In the genomic region with DNA sequence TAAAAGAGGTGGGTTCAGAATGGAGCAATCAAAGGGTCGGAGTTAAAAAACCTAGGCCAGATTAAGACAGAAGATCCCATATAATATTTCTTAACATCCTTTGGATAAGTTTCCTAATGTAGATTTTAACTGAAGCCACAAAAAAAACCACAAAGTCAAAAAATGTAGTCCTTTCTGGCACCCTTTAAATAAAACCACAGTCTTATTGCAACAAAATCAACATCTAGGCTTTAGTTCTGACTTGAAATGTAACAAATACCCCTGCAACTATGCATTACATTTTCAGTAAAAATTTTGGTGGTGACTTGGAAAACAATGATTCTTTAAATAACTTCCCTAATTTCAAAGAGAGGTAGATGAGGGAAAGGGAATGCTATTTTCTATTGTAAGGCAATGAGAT, we compare ENCODE assay signal across 15 cellular contexts.
"Had no signal": no experiment of that assay in that cellular context is flagged by ENCODE, and none has a peak within 500 bp of the region (broad histone marks: within the 10 kb centered on the region; RNA-seq: fewer than 3 reads in every experiment).

No MANE protein-coding gene starts in this region.

- DNase-seq: activated CD4-positive, alpha-beta T cell treated with anti-CD3 and anti-CD28 coated beads for 4 hours; activated CD8-positive, alpha-beta memory T cell treated with anti-CD3 and anti-CD28 coated beads, Interleukin-2, amount 50 U/mL, for 48 hours; activated CD8-positive, alpha-beta T cell treated with anti-CD3 and anti-CD28 coated beads, Interleukin-2, amount 10 ng/mL, durations not matched to agents 7 days and 5 days; activated naive CD4-positive, alpha-beta T cell; effector memory CD8-positive, alpha-beta T cell; hypothalamus; ovary; stimulated activated CD4-positive, alpha-beta T cell treated with anti-CD3 and anti-CD28 coated beads, Interleukin-4, amount 100 ng/mL, for 4 hours had no signal

- H3K27me3 ChIP-seq: ovary, stomach had no signal

- FAIRE-seq: urothelium cell line had no signal

- H3K4me3 Mint-ChIP-seq: activated CD8-positive, alpha-beta T cell treated with anti-CD3 and anti-CD28 coated beads, Interleukin-2, amount 10 ng/mL, durations not matched to agents 7 days and 5 days; brain; central memory CD8-positive, alpha-beta T cell; dendritic cell treated with granulocyte-macrophage colony-stimulating factor and Interleukin-4, amounts not matched to agents 40 ng/mL and 50 ng/mL, for 4 days; effector memory CD8-positive, alpha-beta T cell had no signal

- H3K4me3 ChIP-seq: ovary, skin epidermis, stomach had no signal

- H3K9me3 ChIP-seq: ovary, stomach had no signal

- H3K4me1 ChIP-seq: stomach had no signal

- H3K27ac ChIP-seq: epithelial cell of prostate, ovary, skin epidermis, stomach had no signal

- H3K36me3 ChIP-seq: ovary, stomach had no signal

- ATAC-seq: activated CD8-positive, alpha-beta T cell treated with anti-CD3 and anti-CD28 coated beads, Interleukin-2, amount 10 ng/mL, durations not matched to agents 7 days and 5 days; effector memory CD8-positive, alpha-beta T cell had no signal

- H3K27me3 Mint-ChIP-seq: dendritic cell treated with granulocyte-macrophage colony-stimulating factor and Interleukin-4, amounts not matched to agents 40 ng/mL and 50 ng/mL, for 4 days had no signal

- H3K9me3 Mint-ChIP-seq: central memory CD8-positive, alpha-beta T cell; dendritic cell treated with granulocyte-macrophage colony-stimulating factor and Interleukin-4, amounts not matched to agents 40 ng/mL and 50 ng/mL, for 4 days; effector memory CD8-positive, alpha-beta T cell had no signal

- H3K4me1 Mint-ChIP-seq: brain; central memory CD8-positive, alpha-beta T cell had no signal

- H3K27ac Mint-ChIP-seq: activated CD8-positive, alpha-beta T cell treated with anti-CD3 and anti-CD28 coated beads, Interleukin-2, amount 10 ng/mL, durations not matched to agents 7 days and 5 days; brain; dendritic cell treated with granulocyte-macrophage colony-stimulating factor and Interleukin-4, amounts not matched to agents 40 ng/mL and 50 ng/mL, for 4 days; effector memory CD8-positive, alpha-beta T cell had no signal
